In genomic region chr5:27124590-27124989, GRCh38 we compare ENCODE assay signal across 10 cellular contexts.
DNase-seq lines count a peak whose midpoint lies in the region; ATAC-seq, FAIRE-seq and TF ChIP-seq lines count a peak whose summit lies in the region.
"Had no signal": no experiment of that assay in that cellular context is flagged by ENCODE, and none has a peak within 500 bp of the region (broad histone marks: within the 10 kb centered on the region; RNA-seq: fewer than 3 reads in every experiment).

No MANE protein-coding gene starts in this region.

- H3K9ac ChIP-seq in H1 (replicated peaks in 1 of 4; ENCODE audit: extremely low read depth in 1 of 4, low read depth in 3 of 4, low read length in 3 of 4): no peak overlapping the region

- no peak overlapping the region for H3K27ac Mint-ChIP-seq in type B pancreatic cell

- no peak overlapping the region for H3K56ac ChIP-seq in H1 (replicated peaks; ENCODE audit: insufficient read length, low read depth, low read length)

- H3K27me3 ChIP-seq in heart left ventricle: no peaks in the 10 kb centered on the region
- no peaks in the 10 kb centered on the region for H3K27me3 ChIP-seq in H1 (replicated peaks in 1 of 4; ENCODE audit: control insufficient read depth in 3 of 4, extremely low read depth in 1 of 4, insufficient read depth in 3 of 4, low read length in 3 of 4)
- no peaks in the 10 kb centered on the region for H3K27me3 ChIP-seq in body of pancreas

- no peak for TF ChIP-seq EP300 in H1 (IDR thresholded peaks at IDR 0.05; ENCODE audit: borderline replicate concordance in 1 of 2, low read depth in 2 of 2, low read length in 2 of 2)

- H2BK120ac ChIP-seq in H1 (replicated peaks; ENCODE audit: low read depth, low read length): no peak overlapping the region

- H3K23ac ChIP-seq in H1 (ENCODE audit: insufficient read length): no peak overlapping the region

- H3K23me2 ChIP-seq in H1 (ENCODE audit: low read depth, low read length): no peaks in the 10 kb centered on the region

- H4K20me1 ChIP-seq in H1 (replicated peaks in 1 of 2; ENCODE audit: control insufficient read depth in 1 of 2, insufficient read depth in 2 of 2, low read length in 2 of 2): no peaks in the 10 kb centered on the region

- H3K4me1 Mint-ChIP-seq in type B pancreatic cell (ENCODE audit: unreplicated experiment): no peaks in the 10 kb centered on the region

- no peak overlapping the region for H4K91ac ChIP-seq in H1 (replicated peaks; ENCODE audit: insufficient read length, low read length)

- H3K79me1 ChIP-seq in H1 (ENCODE audit: low read depth, low read length): no peaks in the 10 kb centered on the region

- no peaks in the 10 kb centered on the region for H3K79me2 ChIP-seq in H1 (ENCODE audit: control insufficient read depth in 1 of 2, insufficient read depth in 2 of 2, low read length in 2 of 2)

- no peak for TF ChIP-seq POLR2A in heart left ventricle (IDR thresholded peaks at IDR 0.05)
- no peak for TF ChIP-seq POLR2A in H1 (IDR thresholded peaks at IDR 0.05; ENCODE audit: control extremely low read depth in 1 of 2, low read depth in 2 of 2, low read length in 2 of 2)
- no peak for TF ChIP-seq POLR2A in body of pancreas (IDR thresholded peaks at IDR 0.05)

- FAIRE-seq in H1 (lab: Jason Lieb, UNC): no peak

- H2BK12ac ChIP-seq in H1 (ENCODE audit: low read depth, low read length): no peak overlapping the region

- H3K14ac ChIP-seq in H1 (ENCODE audit: insufficient read length): no peak overlapping the region

- peaks cover 0 to 12% (median 0%) of the 10 kb centered on the region in 12 donors for H3K9me3 ChIP-seq in heart left ventricle
- H3K9me3 ChIP-seq in H1 (ENCODE audit: insufficient read depth in 2 of 2, low read depth in 1 of 2, low read length in 1 of 2): no peaks in the 10 kb centered on the region; a peak in 1 of 4 replicates
- H3K9me3 ChIP-seq in body of pancreas: no peaks in the 10 kb centered on the region

- no peak overlapping the region for H2BK15ac ChIP-seq in H1 (ENCODE audit: low read length)

- H3K27me3 Mint-ChIP-seq in type B pancreatic cell: no peaks in the 10 kb centered on the region

- H2AK5ac ChIP-seq in H1 (ENCODE audit: low read depth, low read length): no peak overlapping the region

- H3K4me3 ChIP-seq in heart left ventricle (no peak overlapping the region), H1 (ENCODE audit: extremely low read depth in 1 of 4, insufficient read depth in 2 of 4, low read depth in 3 of 4, low read length in 4 of 4) (no peak overlapping the region), body of pancreas (no peak overlapping the region)
- H3K4me3 ChIP-seq: lung had no signal

- no peak overlapping the region for H3K4ac ChIP-seq in H1 (replicated peaks; ENCODE audit: insufficient read length, low read depth, low read length)

- no peaks in the 10 kb centered on the region for H3K9me3 Mint-ChIP-seq in type B pancreatic cell

- no peak overlapping the region; the same call in 1 of the 2 replicates for H3K18ac ChIP-seq in H1 (ENCODE audit: extremely low read depth, low read length)

- peaks cover 0 to 3% (median 0%) of the 10 kb centered on the region in 12 donors for H3K4me1 ChIP-seq in heart left ventricle
- H3K4me1 ChIP-seq in H1 (replicated peaks in 1 of 4; ENCODE audit: control insufficient read depth in 3 of 4, insufficient read depth in 4 of 4, low read length in 3 of 4): no peaks in the 10 kb centered on the region
- H3K4me1 ChIP-seq in body of pancreas: no peaks in the 10 kb centered on the region

- no peak overlapping the region for H3K4me3 Mint-ChIP-seq in type B pancreatic cell

- no peak overlapping the region for H2BK5ac ChIP-seq in H1 (ENCODE audit: low read depth, low read length)

- no peak overlapping the region for H2AFZ ChIP-seq in H1 (ENCODE audit: low read length)

- peak; percentile 56 to 60 for TF ChIP-seq RAD21 in H1 (IDR thresholded peaks at IDR 0.05 in 1 of 2, conservative IDR thresholded peaks at IDR 0.05 in 1 of 2; ENCODE audit: low read depth in 2 of 2, low read length in 2 of 2)

- H3K36me3 ChIP-seq in heart left ventricle (no peaks in the 10 kb centered on the region), H1 (ENCODE audit: control insufficient read depth in 2 of 4, insufficient read depth in 4 of 4, low read length in 3 of 4) (no peaks in the 10 kb centered on the region), body of pancreas (replicated peaks in 1 of 2; ENCODE audit: insufficient read depth in 1 of 2, low read depth in 2 of 2) (no peaks in the 10 kb centered on the region)

- no peaks in the 10 kb centered on the region for H3K36me3 Mint-ChIP-seq in type B pancreatic cell

- intact Hi-C loops in heart left ventricle (cut with DNase I) (no loop called here), Right ventricle myocardium superior (cut with DNase I) (no loop called here), body of pancreas (cut with DNase I) (no loop called here)

- no peak overlapping the region for H3K4me2 ChIP-seq in H1 (ENCODE audit: insufficient read depth in 1 of 2, low read depth in 2 of 2, low read length in 2 of 2)

- 14 to 21% (median 16%) methylated on average over 3 of the region's 3 CpGs for WGBS in heart left ventricle, 4 donors
- 25% methylated on average over 3 of the region's 3 CpGs; no CpG with 5 or more reads in 1 of the 2 experiments for WGBS in H1 (ENCODE audit: extremely low coverage in 1 of 2, insufficient coverage in 1 of 2, insufficient read length in 1 of 2, insufficient replicate concordance in 2 of 2, low coverage in 1 of 2, low lambda C conversion rate in 2 of 2, missing lambda C conversion rate in 1 of 2), 2 experiments
- WGBS in body of pancreas, 2 donors: 4 to 15% methylated on average over 3 of the region's 3 CpGs

- POLR2A ChIA-PET in H1 (lab: Charles Lee; ENCODE audit: partially characterized antibody): no interaction called here

- H4K8ac ChIP-seq in H1 (ENCODE audit: extremely low read depth, insufficient read depth, low read length): no peak overlapping the region

- no peak overlapping the region for H2BK20ac ChIP-seq in H1 (ENCODE audit: low read length)

- CTCF ChIA-PET in H1 (lab: Charles Lee; ENCODE audit: partially characterized antibody): interaction anchor here (0.6 to 1.3 kb wide), 4 partner anchors 12 to 362 kb away, joined by 3 to 4 read pairs (median 3); no protein-coding TSS in a partner anchor

- ATAC-seq in heart left ventricle (peak in 1 of 4 donors; percentile 62), Right ventricle myocardium superior (ENCODE audit: poor library complexity) (no peak), GM21786 (IDR thresholded peaks at IDR 0.05; ENCODE audit: unreplicated experiment) (no peak), body of pancreas (no peak)

- DNase-seq in heart left ventricle (no peak), Right ventricle myocardium superior (no peak), NOMO-1 treated with DMSO at 0.1 percent for 48 hours (lab: John Stamatoyannopoulos, UW; ENCODE audit: unreplicated experiment) (peak; percentile 44), H1 (ENCODE audit: low read depth in 1 of 2, low spot score in 2 of 2) (no peak), type B pancreatic cell (ENCODE audit: extremely low spot score, unreplicated experiment) (no peak), body of pancreas (no peak)
- DNase-seq in activated naive CD4-positive, alpha-beta T cell treated with Interleukin-2 at 50 U/mL for 16 hours: no peak
- DNase-seq: activated naive CD4-positive, alpha-beta T cell treated with anti-CD3 and anti-CD28 coated beads, Interleukin-2, amount 50 U/mL, for 16 hours had no signal

- no peak overlapping the region for H3K27ac ChIP-seq in heart left ventricle
- no peak overlapping the region for H3K27ac ChIP-seq in H1 (ENCODE audit: low read depth, low read length)
- no peak overlapping the region for H3K27ac ChIP-seq in body of pancreas

- no peak overlapping the region for H4K5ac ChIP-seq in H1 (ENCODE audit: insufficient read length, low read depth, low read length)

- TF ChIP-seq CTCF in heart left ventricle (IDR thresholded peaks at IDR 0.05): peak in 10 of 12 donors; percentile 6 to 48 (median 22)
- TF ChIP-seq CTCF in H1 (IDR thresholded peaks at IDR 0.05; ENCODE audit: control extremely low read depth in 1 of 3, insufficient read depth in 1 of 3, low read depth in 1 of 3, low read length in 3 of 3): peak in 2 of 3 experiments; percentile 28 to 33; a peak in 2 of 4 replicates
- TF ChIP-seq CTCF in type B pancreatic cell (conservative IDR thresholded peaks at IDR 0.05): peak; percentile 77
- TF ChIP-seq CTCF in body of pancreas (IDR thresholded peaks at IDR 0.05): peak in 2 of 7 experiments; percentile 4 to 13

TF ChIP-seq in H1, 55 proteins besides CTCF, POLR2A, EP300 and RAD21 (continues in another document):
- TF ChIP-seq RBBP5 (IDR thresholded peaks at IDR 0.05; ENCODE audit: borderline replicate concordance, low read depth, low read length): no peak
- no peak for TF ChIP-seq SP1 (IDR thresholded peaks at IDR 0.05; ENCODE audit: low read depth, low read length)
- TF ChIP-seq ATF2 (IDR thresholded peaks at IDR 0.05; ENCODE audit: low read length): no peak
- no peak for TF ChIP-seq YY1 (IDR thresholded peaks at IDR 0.05; ENCODE audit: low read depth, low read length)
- TF ChIP-seq CREB1 (IDR thresholded peaks at IDR 0.05): no peak
- TF ChIP-seq USF2 (IDR thresholded peaks at IDR 0.05; ENCODE audit: low read length): no peak
- no peak for TF ChIP-seq RNF2 (IDR thresholded peaks at IDR 0.05; ENCODE audit: borderline replicate concordance, low read depth, low read length, missing control alignments, poor library complexity, severe bottlenecking)
- TF ChIP-seq CHD2 (IDR thresholded peaks at IDR 0.05; ENCODE audit: low read length): no peak
- no peak for TF ChIP-seq POU5F1 (IDR thresholded peaks at IDR 0.05; ENCODE audit: low read depth, low read length)
- no peak for TF ChIP-seq JUN (IDR thresholded peaks at IDR 0.05; ENCODE audit: low read depth, low read length)
- TF ChIP-seq NANOG (IDR thresholded peaks at IDR 0.05; ENCODE audit: insufficient read depth, low read depth, low read length, poor library complexity, severe bottlenecking): no peak
